ENCODE assay signal across 26 cellular contexts in genomic region chr4:7137346-7138200, GRCh38. TPM values are rescaled to one million over a fixed set of nuclear protein-coding genes. Genes with fewer than 3 reads are reported as not detected.
"Had no signal": no experiment of that assay in that cellular context is flagged by ENCODE, and none has a peak within 500 bp of the region (broad histone marks: within the 10 kb centered on the region; RNA-seq: fewer than 3 reads in every experiment).

No MANE protein-coding gene starts in this region.

- H2AFZ ChIP-seq: neural progenitor cell, parathyroid adenoma had no signal

- ATAC-seq: naive thymus-derived CD4-positive, alpha-beta T cell; natural killer cell; psoas muscle; right cardiac atrium; right lobe of liver; stimulated activated effector memory CD8-positive, alpha-beta T cell treated with anti-CD3 and anti-CD28 coated beads, Interleukin-12 subunit alpha, Interleukin-12 subunit beta, amount 100 ng/mL, for 72 hours; stimulated activated naive B cell treated with anti-CD40 and anti-IgM and Interleukin-4, amounts not matched to agents 10 μg/mL and 1 μg/mL and 100 μg/mL, for 72 hours had no signal

- H3K27me3 ChIP-seq: neural progenitor cell, ovary, right lobe of liver, sigmoid colon, stomach, thyroid gland, tibial nerve, upper lobe of left lung, vagina had no signal

- H3K4me2 ChIP-seq: neural progenitor cell had no signal

- H3K4me1 ChIP-seq: neural progenitor cell, parathyroid adenoma, psoas muscle, right lobe of liver had no signal

- H3K9me3 ChIP-seq: neutrophil, ovary, right lobe of liver, sigmoid colon, thyroid gland, tibial nerve, upper lobe of left lung had no signal

- DNase-seq: naive thymus-derived CD4-positive, alpha-beta T cell; natural killer cell; nucleus accumbens; ovary; psoas muscle; right lobe of liver; sigmoid colon; small intestine; stimulated activated CD4-positive, alpha-beta T cell treated with anti-CD3 and anti-CD28 coated beads, Interleukin-15, amount 100 ng/mL, for 24 hours; stimulated activated CD4-positive, alpha-beta T cell treated with anti-CD3 and anti-CD28 coated beads, Interleukin-2, amount 100 ng/mL, for 24 hours; stimulated activated CD4-positive, alpha-beta T cell treated with anti-CD3 and anti-CD28 coated beads, Interleukin-2, amount 100 ng/mL, for 48 hours; stimulated activated CD4-positive, alpha-beta T cell treated with anti-CD3 and anti-CD28 coated beads, Interleukin-4, amount 100 ng/mL, for 24 hours; stimulated activated naive B cell treated with anti-CD40 and anti-IgM and Interleukin-4, amounts not matched to agents 10 μg/mL and 1 μg/mL and 100 μg/mL, for 72 hours; stimulated activated naive CD4-positive, alpha-beta T cell treated with Interleukin-2 at 50 U/mL for 16 hours; stomach; thyroid gland; trophoblast cell had no signal

- H3K36me3 ChIP-seq: neural progenitor cell, neutrophil, ovary, right lobe of liver, sigmoid colon, stomach, thoracic aorta, thyroid gland, tibial nerve, upper lobe of left lung, vagina had no signal

- H3K9ac ChIP-seq: neural progenitor cell, parathyroid adenoma had no signal

- H3K27ac ChIP-seq: neural progenitor cell, neutrophil, ovary, parathyroid adenoma, psoas muscle, right lobe of liver, sigmoid colon, stomach, thoracic aorta, thyroid gland, tibial nerve, upper lobe of left lung, vagina had no signal

- H3K4me3 ChIP-seq: neural progenitor cell, ovary, psoas muscle, right lobe of liver, sigmoid colon, stomach, thoracic aorta, thyroid gland, tibial nerve, upper lobe of left lung, vagina had no signal

RNA-seq across cellular contexts. Expression of gene SORCS2, which starts 54.8 kb away (rescaled TPM):
- polyA plus RNA-seq: naive thymus-derived CD4-positive, alpha-beta T cell had no signal
